In genomic region chr22:17628304-17629166, GRCh38 we compare ENCODE assay signal across 8 cellular contexts. TPM values are rescaled to one million over a fixed set of nuclear protein-coding genes. Genes with fewer than 3 reads are reported as not detected.
DNase-seq lines count a peak whose midpoint lies in the region; ATAC-seq and TF ChIP-seq lines count a peak whose summit lies in the region.

Gene ATP6V1E1 (minus strand): TSS chr22:17628749. CDS start chr22:17628635, 114 bp downstream.

- DNase-seq in AG08395 (ENCODE audit: low spot score) (peak; percentile 98), NCI-H345 (lab: John Stamatoyannopoulos, UW) (peak; percentile 92), activated B cell treated with CpG ODN at 0.5 μM for 24 hours (peak; percentile 94), caudate nucleus (lab: John Stamatoyannopoulos, UW) (peak; percentile 77 to 98 (median 94)), immature natural killer cell (peak; percentile 95 to 96 (median 95)), smooth muscle cell of the brain vasculature (ENCODE audit: low read depth, low spot score) (peak; percentile 94)

- H3K27me3 Mint-ChIP-seq in activated B cell treated with CpG ODN at 0.5 μM for 24 hours (no peaks in the 10 kb centered on the region), immature natural killer cell (ENCODE audit: low read depth in 3 of 3) (peaks cover 6 to 8% (median 7%) of the 10 kb centered on the region in 3 donors)

- H3K27ac ChIP-seq in caudate nucleus (ENCODE audit: low read depth, low read length), result peak within 1 kb of the TSS; percentile 93

- H3K27ac Mint-ChIP-seq in activated B cell treated with CpG ODN at 0.5 μM for 24 hours, result peak within 1 kb of the TSS; percentile 97
- peak within 1 kb of the TSS; percentile 97 to 100 (median 99) for H3K27ac Mint-ChIP-seq in immature natural killer cell

- ATAC-seq in HG03196 (IDR thresholded peaks at IDR 0.05; ENCODE audit: unreplicated experiment) (peak; percentile 98), activated B cell treated with CpG ODN at 0.5 μM for 24 hours (ENCODE audit: low read depth) (peak; percentile 100)

- intact Hi-C loops in activated B cell treated with CpG ODN at 0.5 μM for 24 hours (cut with micrococcal nuclease), result loop anchor here (1.0 kb wide), 3 partner anchors 10 to 449 kb away; partner anchors contain the start of genes BCL2L13 and PEX26

- in situ Hi-C loops in GM18951 (cut with MboI; ENCODE audit: low sequenced_read_pairs, unreplicated experiment), result no loop called here

- peak within 1 kb of the TSS; percentile 98 for H3K4me3 Mint-ChIP-seq in activated B cell treated with CpG ODN at 0.5 μM for 24 hours
- peak within 1 kb of the TSS; percentile 93 to 99 (median 95) for H3K4me3 Mint-ChIP-seq in immature natural killer cell

- peak; percentile 73 for TF ChIP-seq POLR2A in GM18951 (IDR thresholded peaks at IDR 0.05; ENCODE audit: extremely low read depth, insufficient read depth, insufficient read length)

- TF ChIP-seq CTCF in activated B cell treated with CpG ODN at 0.5 μM for 24 hours (IDR thresholded peaks at IDR 0.05), result no peak

- H3K4me1 Mint-ChIP-seq in activated B cell treated with CpG ODN at 0.5 μM for 24 hours, result peaks cover 32% of the 10 kb centered on the region
- peaks cover 34 to 41% of the 10 kb centered on the region in 2 donors for H3K4me1 Mint-ChIP-seq in immature natural killer cell

- no peaks in the 10 kb centered on the region for H3K9me3 Mint-ChIP-seq in activated B cell treated with CpG ODN at 0.5 μM for 24 hours
- H3K9me3 Mint-ChIP-seq in immature natural killer cell, result no peaks in the 10 kb centered on the region

- CTCF ChIA-PET in activated B cell treated with CpG ODN at 0.5 μM for 24 hours (lab: Charles Lee), result no interaction called here

- POLR2A ChIA-PET in activated B cell treated with CpG ODN at 0.5 μM for 24 hours (lab: Charles Lee), result interaction anchor here (0.7 to 1.7 kb wide), 4 partner anchors 11 to 427 kb away, joined by 3 to 9 read pairs (median 7); partner anchors contain the start of gene BCL2L13

- H3K36me3 Mint-ChIP-seq in activated B cell treated with CpG ODN at 0.5 μM for 24 hours (ENCODE audit: low read depth) (peaks cover 29% of the 10 kb centered on the region), immature natural killer cell (no peaks in the 10 kb centered on the region)

RNA-seq across cellular contexts. Expression of gene ATP6V1E1, which starts in this region (rescaled TPM):
- 73.9 and 74.0 TPM in 2 replicates for total RNA-seq in activated B cell treated with CpG ODN at 0.5 μM for 24 hours
- polyA plus RNA-seq in immature natural killer cell, result 100 to 1,000 TPM; 128 to 163 (median 141) TPM

Comparison
In these comparisons a context has a peak if more than half of its experiments do, and no peak if none do; other contexts are left out.
1. Peak in every context shown above with its lines: DNase-seq, ATAC-seq and H3K27ac ChIP-seq.